In the genomic region with DNA sequence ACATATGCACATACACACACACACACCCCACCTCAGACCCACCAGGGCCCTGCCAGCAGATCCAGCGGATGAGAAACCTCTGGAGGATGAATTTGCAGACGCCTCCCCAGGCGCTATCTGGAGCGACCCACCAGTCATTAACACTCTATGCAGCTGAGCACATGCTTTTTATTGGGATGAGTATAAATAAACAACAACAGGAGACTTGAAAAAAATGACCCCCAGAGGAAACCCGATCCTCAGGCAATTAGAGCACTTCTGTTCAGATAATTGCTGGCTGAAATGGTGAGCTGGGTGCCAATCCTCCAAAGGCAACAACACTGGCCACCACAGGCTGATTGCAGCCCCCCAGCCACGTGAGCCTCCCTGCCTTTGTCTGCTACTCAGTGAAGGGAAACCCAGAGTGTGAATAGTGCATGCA, we compare ENCODE assay signal across 17 cellular contexts.
"Had no signal": no experiment of that assay in that cellular context is flagged by ENCODE, and none has a peak within 500 bp of the region (broad histone marks: within the 10 kb centered on the region; RNA-seq: fewer than 3 reads in every experiment).

No MANE protein-coding gene starts in this region.

- DNase-seq: activated CD8-positive, alpha-beta memory T cell treated with anti-CD3 and anti-CD28 coated beads for 24 hours; activated CD8-positive, alpha-beta memory T cell treated with anti-CD3 and anti-CD28 coated beads, Interleukin-2, amount 50 U/mL, for 48 hours; activated effector memory CD4-positive, alpha-beta T cell treated with Interleukin-2 at 50 U/mL for 16 hours; activated naive CD4-positive, alpha-beta T cell treated with anti-CD3 and anti-CD28 coated beads, Interleukin-2, amount 50 U/mL, for 16 hours; activated T-cell treated with anti-CD3 and anti-CD28 coated beads, Interleukin-2, amount 50 U/mL, for 48 hours; aorta; brain microvascular endothelial cell; colonic mucosa; endodermal cell; foreskin keratinocyte; hippocampal formation; left colon; lower lobe of right lung; natural killer cell; pancreas; stimulated activated CD4-positive, alpha-beta T cell treated with anti-CD3 and anti-CD28 coated beads, Interleukin-4, amount 100 ng/mL, for 1 hour; testis had no signal
